ENCODE assay signal across 1 cellular context in genomic region chr2:54602736-54603322, GRCh38.
TF ChIP-seq lines count a peak whose summit lies in the region.

No MANE protein-coding gene starts in this region.

TF ChIP-seq in GM12878, 131 proteins besides CTCF, POLR2A, EP300 and RAD21 (continued from another document):
- no peak for TF ChIP-seq PRDM15 (CRISPR knock-in tag; IDR thresholded peaks at IDR 0.05)
- TF ChIP-seq ZNF592 (IDR thresholded peaks at IDR 0.05), result no peak
- TF ChIP-seq SREBF1 (IDR thresholded peaks at IDR 0.05; ENCODE audit: low read length), result no peak
- no peak for TF ChIP-seq TAF1 (IDR thresholded peaks at IDR 0.05; ENCODE audit: borderline replicate concordance, low read depth, low read length)
